25 cellular contexts compared by ENCODE assay signal in the genomic region with DNA sequence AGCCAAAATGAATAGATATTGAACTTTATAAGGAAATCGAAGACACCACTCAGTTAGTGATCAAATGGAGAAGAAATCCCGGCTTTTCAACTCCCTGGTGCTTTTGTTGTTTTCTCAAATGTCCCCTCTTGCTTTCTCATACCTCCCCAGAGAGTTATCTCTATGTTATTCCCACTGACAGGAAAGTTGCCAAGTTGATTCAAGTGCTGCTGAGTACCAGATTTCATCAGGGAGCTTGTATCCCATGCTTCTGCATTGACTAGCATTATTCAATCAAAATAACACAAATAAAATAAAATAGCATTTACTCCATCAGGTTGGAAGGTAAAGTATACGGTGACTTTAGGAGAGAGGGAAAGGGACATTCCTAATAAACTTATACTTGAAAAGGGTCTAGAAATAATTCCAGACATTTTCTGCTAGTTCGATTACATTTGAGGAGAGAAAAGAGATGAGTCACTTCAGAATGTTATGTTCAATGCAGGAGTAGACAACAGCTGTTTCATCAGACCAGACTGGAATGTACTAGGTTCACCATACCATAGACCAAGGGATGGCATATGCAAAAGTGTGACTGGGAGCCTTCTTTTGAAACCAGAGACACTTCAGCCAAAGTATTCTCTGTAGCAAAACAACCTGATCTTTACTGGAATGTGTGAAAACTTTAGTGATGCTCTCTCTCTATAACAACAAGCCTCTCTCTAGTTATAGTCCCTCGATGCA.
A peak's percentile ranks its signal among the peaks of the same experiment; 100 is the strongest.
DNase-seq lines count a peak whose midpoint lies in the region; ATAC-seq, FAIRE-seq and TF ChIP-seq lines count a peak whose summit lies in the region.
"Had no signal": no experiment of that assay in that cellular context is flagged by ENCODE, and none has a peak within 500 bp of the region (broad histone marks: within the 10 kb centered on the region; RNA-seq: fewer than 3 reads in every experiment).

No MANE protein-coding gene starts in this region.

- H3K36me3 ChIP-seq in SJCRH30 (no peaks in the 10 kb centered on the region), mesenchymal stem cell (ENCODE audit: control insufficient read depth in 1 of 2, insufficient read depth in 2 of 2, low read depth in 1 of 2, low read length in 2 of 2) (no peaks in the 10 kb centered on the region)
- H3K36me3 ChIP-seq: heart left ventricle, left lung, thyroid gland had no signal

- no peaks in the 10 kb centered on the region for H3K4me1 Mint-ChIP-seq in activated naive CD8-positive, alpha-beta T cell treated with anti-CD3 and anti-CD28 coated beads, Interleukin-2, amount 50 U/mL, for 24 hours
- H3K4me1 Mint-ChIP-seq: activated CD4-positive, alpha-beta T cell treated with anti-CD3 and anti-CD28 coated beads for 36 hours; stimulated activated naive B cell treated with anti-CD40 and anti-IgM and Interleukin-4, amounts not matched to agents 10 μg/mL and 1 μg/mL and 100 μg/mL, for 72 hours; T-cell had no signal

- H3K27ac ChIP-seq in SJCRH30 (peak overlapping the region; percentile 78), mesenchymal stem cell (ENCODE audit: low read length, poor library complexity, severe bottlenecking) (no peak overlapping the region)
- H3K27ac ChIP-seq: left lung, thyroid gland had no signal

- H2AFZ ChIP-seq in mesenchymal stem cell (ENCODE audit: low read depth, low read length): no peak overlapping the region

- no peak overlapping the region for H2BK120ac ChIP-seq in mesenchymal stem cell (ENCODE audit: low read depth, low read length)

- H3K4me3 ChIP-seq in SJCRH30 (no peak overlapping the region), epithelial cell of esophagus (ENCODE audit: low read length) (no peak overlapping the region), mesenchymal stem cell (ENCODE audit: insufficient read depth in 1 of 2, low read depth in 1 of 2, low read length in 2 of 2) (no peak overlapping the region)
- H3K4me3 ChIP-seq: GM12878, heart left ventricle, left lung, mucosa of descending colon, thyroid gland had no signal

- H3K27me3 Mint-ChIP-seq in activated naive CD8-positive, alpha-beta T cell treated with anti-CD3 and anti-CD28 coated beads, Interleukin-2, amount 50 U/mL, for 24 hours: peaks cover 3% of the 10 kb centered on the region
- H3K27me3 Mint-ChIP-seq: activated CD4-positive, alpha-beta T cell treated with anti-CD3 and anti-CD28 coated beads for 36 hours; dendritic cell treated with granulocyte-macrophage colony-stimulating factor and Interleukin-4, amounts not matched to agents 40 ng/mL and 50 ng/mL, for 4 days; stimulated activated naive B cell treated with anti-CD40 and anti-IgM and Interleukin-4, amounts not matched to agents 10 μg/mL and 1 μg/mL and 100 μg/mL, for 72 hours had no signal

- H3K36me3 Mint-ChIP-seq in activated naive CD8-positive, alpha-beta T cell treated with anti-CD3 and anti-CD28 coated beads, Interleukin-2, amount 50 U/mL, for 24 hours (ENCODE audit: low read depth): no peaks in the 10 kb centered on the region
- H3K36me3 Mint-ChIP-seq: activated naive CD4-positive, alpha-beta T cell treated with anti-CD3 and anti-CD28 coated beads, Interleukin-2, amount 50 U/mL, for 72 hours; CD8-positive, alpha-beta T cell; stimulated activated naive B cell treated with anti-CD40 and anti-IgM and Interleukin-4, amounts not matched to agents 10 μg/mL and 1 μg/mL and 100 μg/mL, for 72 hours; T-cell had no signal

- H3K4me2 ChIP-seq in mesenchymal stem cell (ENCODE audit: low read length, poor library complexity, severe bottlenecking): no peak overlapping the region

- H3K27me3 ChIP-seq in SJCRH30: no peaks in the 10 kb centered on the region
- no peaks in the 10 kb centered on the region for H3K27me3 ChIP-seq in mesenchymal stem cell (ENCODE audit: control insufficient read depth in 1 of 2, insufficient read depth in 1 of 2, low read length in 2 of 2)
- H3K27me3 ChIP-seq: heart left ventricle, left lung, thyroid gland had no signal

- H3K4me3 Mint-ChIP-seq in activated naive CD8-positive, alpha-beta T cell treated with anti-CD3 and anti-CD28 coated beads, Interleukin-2, amount 50 U/mL, for 24 hours: no peak overlapping the region
- H3K4me3 Mint-ChIP-seq: activated CD4-positive, alpha-beta T cell treated with anti-CD3 and anti-CD28 coated beads for 36 hours; CD8-positive, alpha-beta T cell; dendritic cell treated with granulocyte-macrophage colony-stimulating factor and Interleukin-4, amounts not matched to agents 40 ng/mL and 50 ng/mL, for 4 days; stimulated activated naive B cell treated with anti-CD40 and anti-IgM and Interleukin-4, amounts not matched to agents 10 μg/mL and 1 μg/mL and 100 μg/mL, for 72 hours; T-cell had no signal

- H2BK15ac ChIP-seq in mesenchymal stem cell (ENCODE audit: low read depth, poor library complexity, severe bottlenecking): no peak overlapping the region

- WGBS in mesenchymal stem cell: 41% methylated on average over 3 of the region's 5 CpGs

- ATAC-seq in omental fat pad (ENCODE audit: low FRiP score): peak; percentile 49
- ATAC-seq in GM21619 (IDR thresholded peaks at IDR 0.05; ENCODE audit: unreplicated experiment): no peak
- ATAC-seq in activated naive CD8-positive, alpha-beta T cell treated with anti-CD3 and anti-CD28 coated beads, Interleukin-2, amount 50 U/mL, for 24 hours: no peak
- ATAC-seq: activated CD4-positive, alpha-beta T cell treated with anti-CD3 and anti-CD28 coated beads for 36 hours; activated naive CD4-positive, alpha-beta T cell treated with anti-CD3 and anti-CD28 coated beads, Interleukin-2, amount 50 U/mL, for 72 hours; CD8-positive, alpha-beta T cell; GM12878; left lung; mucosa of descending colon; stimulated activated naive B cell treated with anti-CD40 and anti-IgM and Interleukin-4, amounts not matched to agents 10 μg/mL and 1 μg/mL and 100 μg/mL, for 72 hours; T-cell had no signal

- DNase-seq in H54 (ENCODE audit: insufficient read length, low spot score): no peak
- peak; percentile 31 to 62 for DNase-seq in SJCRH30
- peak; percentile 8 for DNase-seq in epithelial cell of esophagus (ENCODE audit: low read depth)
- no peak for DNase-seq in omental fat pad (ENCODE audit: low spot score)
- DNase-seq in mesenchymal stem cell: no peak
- no peak for DNase-seq in activated naive CD8-positive, alpha-beta T cell treated with anti-CD3 and anti-CD28 coated beads, Interleukin-2, amount 50 U/mL, for 24 hours
- DNase-seq: activated CD4-positive, alpha-beta T cell treated with anti-CD3 and anti-CD28 coated beads for 36 hours; CD8-positive, alpha-beta T cell; DMS53; heart left ventricle; left lung; mucosa of descending colon; NCI-H1417 treated with DMSO at 0.1 percent for 48 hours; NCI-H774; posterior cingulate gyrus; SHP77 treated with DMSO at 0.1 percent for 48 hours; stimulated activated CD4-positive, alpha-beta T cell treated with anti-CD3 and anti-CD28 coated beads, Interleukin-1b, Interleukin-23, amount 100 ng/mL, for 48 hours; stimulated activated naive B cell treated with anti-CD40 and anti-IgM and Interleukin-4, amounts not matched to agents 10 μg/mL and 1 μg/mL and 100 μg/mL, for 72 hours; T-cell; thyroid gland had no signal

- no peak overlapping the region for H3K9ac ChIP-seq in mesenchymal stem cell (ENCODE audit: low read length)

- TF ChIP-seq POLR2A in H54 (IDR thresholded peaks at IDR 0.05; ENCODE audit: low read depth, low read length): no peak

- H2BK5ac ChIP-seq in mesenchymal stem cell (ENCODE audit: low read depth, low read length, poor library complexity, severe bottlenecking): no peak overlapping the region

- H3K9me3 ChIP-seq in SJCRH30 (replicated peaks) (no peaks in the 10 kb centered on the region), mesenchymal stem cell (ENCODE audit: control insufficient read depth, low read length) (no peaks in the 10 kb centered on the region)
- H3K9me3 ChIP-seq: heart left ventricle, left lung, mucosa of descending colon, thyroid gland had no signal

- TF ChIP-seq CTCF in epithelial cell of esophagus (IDR thresholded peaks at IDR 0.05; ENCODE audit: insufficient read depth, low read depth, low read length, missing control alignments): no peak
- TF ChIP-seq CTCF in omental fat pad (IDR thresholded peaks at IDR 0.05): no peak

- FAIRE-seq in H54 (lab: Jason Lieb, UNC): peak; percentile 48
- FAIRE-seq: GM12878, TTC549 had no signal

- H2AK5ac ChIP-seq in mesenchymal stem cell (ENCODE audit: low read length, severe bottlenecking): no peak overlapping the region

- H3K14ac ChIP-seq in mesenchymal stem cell (ENCODE audit: low read length in 2 of 2): no peak overlapping the region

- peaks cover 11% of the 10 kb centered on the region for H3K4me1 ChIP-seq in SJCRH30
- H3K4me1 ChIP-seq in mesenchymal stem cell (ENCODE audit: control insufficient read depth, insufficient read depth, low read depth, low read length): no peaks in the 10 kb centered on the region
- H3K4me1 ChIP-seq: left lung, thyroid gland had no signal

- no peak overlapping the region for H2BK12ac ChIP-seq in mesenchymal stem cell (ENCODE audit: low read length in 2 of 2)

- H3K9me3 Mint-ChIP-seq in activated naive CD8-positive, alpha-beta T cell treated with anti-CD3 and anti-CD28 coated beads, Interleukin-2, amount 50 U/mL, for 24 hours: no peaks in the 10 kb centered on the region
- H3K9me3 Mint-ChIP-seq: CD8-positive, alpha-beta T cell; dendritic cell treated with granulocyte-macrophage colony-stimulating factor and Interleukin-4, amounts not matched to agents 40 ng/mL and 50 ng/mL, for 4 days had no signal

- no peak overlapping the region for H3K4ac ChIP-seq in mesenchymal stem cell (ENCODE audit: low read depth in 1 of 2, low read length in 2 of 2)

- H3K18ac ChIP-seq in mesenchymal stem cell (ENCODE audit: low read depth in 1 of 2, low read length in 2 of 2): no peak overlapping the region

- no peak overlapping the region for H3K23ac ChIP-seq in mesenchymal stem cell (ENCODE audit: low read length in 2 of 2)

- H3K27ac Mint-ChIP-seq in activated naive CD8-positive, alpha-beta T cell treated with anti-CD3 and anti-CD28 coated beads, Interleukin-2, amount 50 U/mL, for 24 hours: no peak overlapping the region
- H3K27ac Mint-ChIP-seq: activated CD4-positive, alpha-beta T cell treated with anti-CD3 and anti-CD28 coated beads for 36 hours; activated naive CD4-positive, alpha-beta T cell treated with anti-CD3 and anti-CD28 coated beads, Interleukin-2, amount 50 U/mL, for 72 hours; CD8-positive, alpha-beta T cell; dendritic cell treated with granulocyte-macrophage colony-stimulating factor and Interleukin-4, amounts not matched to agents 40 ng/mL and 50 ng/mL, for 4 days; stimulated activated naive B cell treated with anti-CD40 and anti-IgM and Interleukin-4, amounts not matched to agents 10 μg/mL and 1 μg/mL and 100 μg/mL, for 72 hours; T-cell had no signal

- H4K8ac ChIP-seq in mesenchymal stem cell (ENCODE audit: low read length): no peak overlapping the region

- no peak overlapping the region for H4K91ac ChIP-seq in mesenchymal stem cell (ENCODE audit: low read length)

- no peaks in the 10 kb centered on the region for H3K79me1 ChIP-seq in mesenchymal stem cell (replicated peaks; ENCODE audit: low read length, poor library complexity, severe bottlenecking)

Comparison
In these comparisons a context has a peak if more than half of its experiments do, and no peak if none do; other contexts are left out.
1. DNase-seq: peak in SJCRH30 (2 of 2) and epithelial cell of esophagus (single experiment); none in H54 (single experiment), omental fat pad (single experiment), mesenchymal stem cell (single experiment) and activated naive CD8-positive, alpha-beta T cell treated with anti-CD3 and anti-CD28 coated beads, Interleukin-2, amount 50 U/mL, for 24 hours (single experiment).